Comparison of ENCODE assay signal across 6 cellular contexts in genomic region chr19:48873476-48874308, GRCh38. TPM values are rescaled to one million over a fixed set of nuclear protein-coding genes. Genes with fewer than 3 reads are reported as not detected.
DNase-seq lines count a peak whose midpoint lies in the region; ATAC-seq and TF ChIP-seq lines count a peak whose summit lies in the region.

No MANE protein-coding gene starts in this region.

- no peaks in the 10 kb centered on the region for H4K20me1 ChIP-seq in SU-DHL-6 (ENCODE audit: low read depth, low read length)

- TF ChIP-seq CTCF in BE2C (IDR thresholded peaks at IDR 0.05; ENCODE audit: low read depth, low read length), result no peak
- no peak for TF ChIP-seq CTCF in SU-DHL-6 (IDR thresholded peaks at IDR 0.05; ENCODE audit: insufficient read depth, low read length, poor library complexity, severe bottlenecking)
- no peak for TF ChIP-seq CTCF in upper lobe of left lung (IDR thresholded peaks at IDR 0.05)

- DNase-seq in BE2C (peak; percentile 24), left ventricle myocardium superior (no peak), upper lobe of left lung (no peak), SK-N-DZ (ENCODE audit: low spot score) (no peak)

- H3K9ac ChIP-seq in SU-DHL-6 (ENCODE audit: low read length), result peak overlapping the region; percentile 89

- H3K36me3 ChIP-seq in BE2C (no peaks in the 10 kb centered on the region; the same call in 1 of the 2 replicates), SU-DHL-6 (ENCODE audit: low read length) (no peaks in the 10 kb centered on the region), upper lobe of left lung (peaks cover 9 to 54% (median 44%) of the 10 kb centered on the region in 4 donors)

- H3K9me3 ChIP-seq in BE2C (no peaks in the 10 kb centered on the region), SU-DHL-6 (ENCODE audit: insufficient read depth, low read length) (no peaks in the 10 kb centered on the region), upper lobe of left lung (no peaks in the 10 kb centered on the region)

- H3K9me2 ChIP-seq in SU-DHL-6 (replicated peaks; ENCODE audit: insufficient read depth, low read length), result no peaks in the 10 kb centered on the region

- H3K27me3 ChIP-seq in BE2C (no peaks in the 10 kb centered on the region), SU-DHL-6 (ENCODE audit: low read length) (no peaks in the 10 kb centered on the region), upper lobe of left lung (no peaks in the 10 kb centered on the region)

- no peak for TF ChIP-seq POLR2A in upper lobe of left lung (IDR thresholded peaks at IDR 0.05)

- peak overlapping the region; percentile 90 for H3K4me2 ChIP-seq in SU-DHL-6 (ENCODE audit: low read depth, low read length, poor library complexity, severe bottlenecking)

- H3F3A ChIP-seq in SU-DHL-6 (ENCODE audit: insufficient read depth), result peaks cover 54% of the 10 kb centered on the region

- WGBS in upper lobe of left lung, 2 donors, result 35 to 36% methylated on average over 14 of the region's 14 CpGs

- H3K4me1 ChIP-seq in BE2C (peaks cover 12% of the 10 kb centered on the region), upper lobe of left lung (peaks cover 39 to 54% (median 44%) of the 10 kb centered on the region in 4 donors)

- H2AFZ ChIP-seq in SU-DHL-6 (ENCODE audit: low read depth, low read length, severe bottlenecking), result no peak overlapping the region

- intact Hi-C loops in left ventricle myocardium superior (cut with micrococcal nuclease), result no loop called here

- no peak for TF ChIP-seq EP300 in upper lobe of left lung (IDR thresholded peaks at IDR 0.05)

- peak overlapping the region; percentile 97 for H3K27ac ChIP-seq in SU-DHL-6 (ENCODE audit: low read depth, low read length)
- H3K27ac ChIP-seq in upper lobe of left lung, result peak overlapping the region; percentile 99 to 100 (median 100)

- H3K79me2 ChIP-seq in SU-DHL-6 (ENCODE audit: insufficient read depth, low read length), result peaks cover 25% of the 10 kb centered on the region

- peak; percentile 12 for ATAC-seq in left ventricle myocardium superior
- no peak for ATAC-seq in upper lobe of left lung (ENCODE audit: low FRiP score in 2 of 2)
- ATAC-seq in GM19452 (IDR thresholded peaks at IDR 0.05; ENCODE audit: unreplicated experiment), result no peak

- H3K4me3 ChIP-seq in BE2C (ENCODE audit: low read depth, low read length), result peak overlapping the region; percentile 88
- peak overlapping the region; percentile 88 for H3K4me3 ChIP-seq in SU-DHL-6 (ENCODE audit: insufficient read depth, low read length, poor library complexity, severe bottlenecking)
- peak overlapping the region; percentile 56 to 77 (median 70) for H3K4me3 ChIP-seq in upper lobe of left lung

RNA-seq across cellular contexts. Expression of gene PPP1R15A, which starts 1.5 kb away (rescaled TPM):
- polyA plus RNA-seq in BE2C (2012; ENCODE audit: insufficient read depth, insufficient read length, low read depth), result 145 TPM
- total RNA-seq in left ventricle myocardium superior, result 63.0 TPM
- total RNA-seq in upper lobe of left lung, result 100 to 1,000 TPM in 5 of 6 donors, 10 to 100 TPM in 1; 96.2 to 194 (median 114) TPM
- 9.7 and 13.0 TPM in 2 replicates for polyA plus RNA-seq in SK-N-DZ (2014; cell fraction: cytosol; rRNA removed)
- polyA plus RNA-seq in SK-N-DZ (2014; cell fraction: nucleus; rRNA removed), result 2.7 and 4.7 TPM in 2 replicates

RNA-seq across cellular contexts. Expression of gene PLEKHA4, which starts 5.3 kb away (rescaled TPM):
- polyA plus RNA-seq in BE2C (2012; ENCODE audit: insufficient read depth, insufficient read length, low read depth), result 2.9 TPM
- total RNA-seq in left ventricle myocardium superior (22.2 TPM), upper lobe of left lung (10 to 100 TPM in 5 of 6 donors, 1 to 10 TPM in 1; 6.3 to 34.9 (median 21.2) TPM)
- 0.99 and 1.4 TPM in 2 replicates for polyA plus RNA-seq in SK-N-DZ (2014; cell fraction: cytosol; rRNA removed)
- polyA plus RNA-seq in SK-N-DZ (2014; cell fraction: nucleus; rRNA removed), result 5.3 and 7.8 TPM in 2 replicates

RNA-seq across cellular contexts. Expression of gene TULP2, which starts 24.9 kb away (rescaled TPM):
- not detected for polyA plus RNA-seq in BE2C (2012; ENCODE audit: insufficient read depth, insufficient read length, low read depth)
- total RNA-seq in left ventricle myocardium superior (not detected), upper lobe of left lung (1 to 10 TPM in 1 of 6 donors, under 1 TPM in 2, not detected in 3; 0.30 to 4.9 (median 0.86) TPM)
- 0.40 and 0.65 TPM in 2 replicates for polyA plus RNA-seq in SK-N-DZ (2014; cell fraction: cytosol; rRNA removed)
- polyA plus RNA-seq in SK-N-DZ (2014; cell fraction: nucleus; rRNA removed), result 0.16 and 1.4 TPM in 2 replicates

RNA-seq across cellular contexts. Expression of gene NUCB1, which starts 26.4 kb away (rescaled TPM):
- polyA plus RNA-seq in BE2C (2012; ENCODE audit: insufficient read depth, insufficient read length, low read depth), result 152 TPM
- total RNA-seq in left ventricle myocardium superior, result 265 TPM
- 100 to 1,000 TPM; 278 to 463 (median 341) TPM for total RNA-seq in upper lobe of left lung
- polyA plus RNA-seq in SK-N-DZ (2014; cell fraction: cytosol; rRNA removed), result 56.6 and 73.7 TPM in 2 replicates
- 36.9 and 39.9 TPM in 2 replicates for polyA plus RNA-seq in SK-N-DZ (2014; cell fraction: nucleus; rRNA removed)

RNA-seq across cellular contexts. Expression of gene HSD17B14, which starts 37.4 kb away (rescaled TPM):
- polyA plus RNA-seq in BE2C (2012; ENCODE audit: insufficient read depth, insufficient read length, low read depth), result 11.4 TPM
- total RNA-seq in left ventricle myocardium superior (1.2 TPM), upper lobe of left lung (10 to 100 TPM; 13.8 to 65.0 (median 28.5) TPM)
- polyA plus RNA-seq in SK-N-DZ (2014; cell fraction: cytosol; rRNA removed), result 2.6 and 4.3 TPM in 2 replicates
- polyA plus RNA-seq in SK-N-DZ (2014; cell fraction: nucleus; rRNA removed), result 9.7 and 10.0 TPM in 2 replicates
